Comparison of ENCODE assay signal across 8 cellular contexts in genomic region chr5:128083033-128083810, GRCh38.
DNase-seq lines count a peak whose midpoint lies in the region; ATAC-seq and TF ChIP-seq lines count a peak whose summit lies in the region.

TSS of gene SLC12A2 (plus strand) at chr5:128083766. CDS start at chr5:128083955, 189 bp downstream.

- DNase-seq in AG09309 (ENCODE audit: low read depth) (peak; percentile 81), NCI-H345 treated with DMSO at 0.1 percent for 48 hours (lab: John Stamatoyannopoulos, UW; ENCODE audit: unreplicated experiment) (peak; percentile 55), iris pigment epithelial cell (ENCODE audit: low read depth) (peak; percentile 97)
- peak; percentile 75 for DNase-seq in activated CD4-positive, CD25-positive, alpha-beta regulatory T cell treated with anti-CD3 and anti-CD28 coated beads, Interleukin-2, amount 50 U/mL, for 16 hours (ENCODE audit: low read depth, low spot score)
- peak; percentile 92 for DNase-seq in central memory CD4-positive, alpha-beta T cell
- DNase-seq in stimulated activated CD4-positive, alpha-beta T cell treated with anti-CD3 and anti-CD28 coated beads, Interleukin-12 subunit alpha, Interleukin-12 subunit beta, amount 100 ng/mL, for 24 hours (ENCODE audit: low read depth in 2 of 2): peak; percentile 80 to 81

- H3K4me3 ChIP-seq in AG09309 (ENCODE audit: control insufficient read depth, low read depth, low read length): peak within 1 kb of the TSS; percentile 81

- ATAC-seq in GM19023 (IDR thresholded peaks at IDR 0.05; ENCODE audit: unreplicated experiment): peak; percentile 61
- ATAC-seq in HG03196 (IDR thresholded peaks at IDR 0.05; ENCODE audit: unreplicated experiment): peak; percentile 55

- TF ChIP-seq CTCF in AG09309 (IDR thresholded peaks at IDR 0.05; ENCODE audit: control insufficient read depth, insufficient read depth, low read depth, low read length, missing control alignments): no peak

Comparison
In these comparisons a context has a peak if more than half of its experiments do, and no peak if none do; other contexts are left out.
1. Peak in every context shown above with its lines: DNase-seq, ATAC-seq and H3K4me3 ChIP-seq.